ENCODE assay signal across 8 cellular contexts in genomic region chr14:89701079-89702043, GRCh38.
DNase-seq lines count a peak whose midpoint lies in the region; ATAC-seq lines count a peak whose summit lies in the region.

No MANE protein-coding gene starts in this region.

- H3K27ac ChIP-seq in esophagus (ENCODE audit: low read depth in 2 of 2, low read length in 1 of 2): peak overlapping the region; percentile 34 to 61

- peak; percentile 90 for ATAC-seq in GM19351 (IDR thresholded peaks at IDR 0.05; ENCODE audit: unreplicated experiment)
- ATAC-seq in HG03558 (IDR thresholded peaks at IDR 0.05; ENCODE audit: extremely low read depth, unreplicated experiment): peak; percentile 79

- WGBS in esophagus, 2 donors: 5 to 9% methylated on average over 69 to 77 of the region's 85 CpGs

- DNase-seq in AML-193 (lab: John Stamatoyannopoulos, UW): peak; percentile 26 to 28
- DNase-seq in NOMO-1 treated with dmso at 0.1 percent for 144 hours (lab: John Stamatoyannopoulos, UW; ENCODE audit: unreplicated experiment): peak; percentile 64
- peak; percentile 76 for DNase-seq in activated T-cell treated with anti-CD3 and anti-CD28 coated beads for 4 hours
- DNase-seq in stimulated activated CD8-positive, alpha-beta memory T cell treated with anti-CD3 and anti-CD28 coated beads, Interleukin-4, amount 100 ng/mL, for 4 hours (ENCODE audit: low read depth in 2 of 2, low spot score in 1 of 2): peak; percentile 62 to 74

- H3K4me3 ChIP-seq in esophagus (ENCODE audit: low read depth in 1 of 2, low read length in 2 of 2) (peak overlapping the region; percentile 55 to 79), mucosa of stomach (ENCODE audit: low read length) (peak overlapping the region; percentile 16)

- peak overlapping the region; percentile 62 for H3K9ac ChIP-seq in mucosa of stomach (ENCODE audit: low read length)

- no peaks in the 10 kb centered on the region for H3K9me3 ChIP-seq in esophagus (ENCODE audit: control insufficient read depth in 2 of 2, insufficient read depth in 1 of 2, low read depth in 1 of 2, low read length in 1 of 2)
- no peaks in the 10 kb centered on the region for H3K9me3 ChIP-seq in mucosa of stomach (ENCODE audit: control insufficient read depth, low read length)

- H3K36me3 ChIP-seq in esophagus (ENCODE audit: control insufficient read depth in 2 of 2, insufficient read depth in 2 of 2, low read length in 1 of 2) (no peaks in the 10 kb centered on the region), mucosa of stomach (ENCODE audit: control insufficient read depth, insufficient read depth, low read length) (no peaks in the 10 kb centered on the region)

- peaks cover 0 to 3% of the 10 kb centered on the region in 2 donors for H3K4me1 ChIP-seq in esophagus (ENCODE audit: control insufficient read depth in 2 of 2, insufficient read depth in 2 of 2, low read length in 1 of 2)
- peaks cover 24% of the 10 kb centered on the region for H3K4me1 ChIP-seq in mucosa of stomach (ENCODE audit: control insufficient read depth, insufficient read depth, low read length)

- no peaks in the 10 kb centered on the region for H3K27me3 ChIP-seq in esophagus (ENCODE audit: control insufficient read depth in 1 of 2, insufficient read depth in 2 of 2, low read length in 2 of 2)
- H3K27me3 ChIP-seq in mucosa of stomach (ENCODE audit: control insufficient read depth, insufficient read depth, low read length): no peaks in the 10 kb centered on the region

Comparison
In these comparisons a context has a peak if more than half of its experiments do, and no peak if none do; other contexts are left out.
1. Peak in every context shown above with its lines: DNase-seq, ATAC-seq, H3K4me3 ChIP-seq and H3K27ac ChIP-seq.